In the genomic region with DNA sequence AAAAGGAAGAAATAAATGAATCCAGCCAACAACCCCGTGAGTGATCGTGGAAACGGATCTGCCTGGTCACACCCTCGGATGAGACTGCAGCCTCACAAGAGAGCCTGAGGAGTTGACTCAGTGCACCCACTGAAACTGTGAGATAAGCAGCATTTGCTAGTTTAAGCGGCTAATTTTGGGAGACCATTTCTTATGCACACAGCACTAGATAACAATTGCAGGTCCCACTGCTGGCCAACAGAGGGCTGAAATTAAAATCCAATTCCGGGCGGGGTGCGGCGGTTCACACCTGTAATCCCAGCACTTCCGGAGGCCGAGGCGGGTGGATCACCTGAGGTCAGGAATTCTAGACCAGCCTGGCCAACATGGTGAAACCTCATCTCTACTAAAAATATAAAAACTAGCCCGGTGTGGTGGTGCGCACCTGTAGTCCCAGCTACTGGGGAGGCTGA, we compare ENCODE assay signal across 17 cellular contexts. TPM values are rescaled to one million over a fixed set of nuclear protein-coding genes. Genes with fewer than 3 reads are reported as not detected.
DNase-seq lines count a peak whose midpoint lies in the region; ATAC-seq and TF ChIP-seq lines count a peak whose summit lies in the region.
"Had no signal": no experiment of that assay in that cellular context is flagged by ENCODE, and none has a peak within 500 bp of the region (broad histone marks: within the 10 kb centered on the region; RNA-seq: fewer than 3 reads in every experiment).

No MANE protein-coding gene starts in this region.

- no peaks in the 10 kb centered on the region for H3K9me3 Mint-ChIP-seq in chondrocyte (ENCODE audit: low read depth)
- H3K9me3 Mint-ChIP-seq: activated CD4-positive, alpha-beta T cell treated with anti-CD3 and anti-CD28 coated beads, Interleukin-2, amount 10 ng/mL, durations not matched to agents 24 days and 14 days; naive B cell; stimulated activated memory B cell treated with anti-CD40 and anti-IgM and Interleukin-4, amounts not matched to agents 10 μg/mL and 1 μg/mL and 100 μg/mL, for 72 hours had no signal

- H3K9ac ChIP-seq in MM.1S (ENCODE audit: low read length): no peak overlapping the region

- no peaks in the 10 kb centered on the region for H3K9me2 ChIP-seq in MM.1S (replicated peaks; ENCODE audit: insufficient read depth, low read length)

- H3K79me2 ChIP-seq in MM.1S (ENCODE audit: low read length): peaks cover 72% of the 10 kb centered on the region

- no peak overlapping the region for H2AFZ ChIP-seq in MM.1S (ENCODE audit: low read length)

- H3K4me3 Mint-ChIP-seq in chondrocyte (ENCODE audit: unreplicated experiment): no peak overlapping the region
- H3K4me3 Mint-ChIP-seq: activated CD4-positive, alpha-beta T cell treated with anti-CD3 and anti-CD28 coated beads, Interleukin-2, amount 10 ng/mL, durations not matched to agents 24 days and 14 days; B cell; stimulated activated memory B cell treated with anti-CD40 and anti-IgM and Interleukin-4, amounts not matched to agents 10 μg/mL and 1 μg/mL and 100 μg/mL, for 72 hours had no signal

- H3K27me3 Mint-ChIP-seq in chondrocyte (ENCODE audit: low read depth): no peaks in the 10 kb centered on the region
- H3K27me3 Mint-ChIP-seq: activated CD4-positive, alpha-beta T cell treated with anti-CD3 and anti-CD28 coated beads, Interleukin-2, amount 10 ng/mL, durations not matched to agents 24 days and 14 days; B cell; naive B cell; stimulated activated memory B cell treated with anti-CD40 and anti-IgM and Interleukin-4, amounts not matched to agents 10 μg/mL and 1 μg/mL and 100 μg/mL, for 72 hours had no signal

- H4K20me1 ChIP-seq in MM.1S (ENCODE audit: insufficient read depth, low read length): no peaks in the 10 kb centered on the region; the same call in 1 of the 2 replicates

- H3K27me3 ChIP-seq in cardiac muscle cell (no peaks in the 10 kb centered on the region), MM.1S (replicated peaks; ENCODE audit: insufficient read depth, low read length) (no peaks in the 10 kb centered on the region)
- H3K27me3 ChIP-seq: heart right ventricle had no signal

- H3K27ac Mint-ChIP-seq in chondrocyte (ENCODE audit: unreplicated experiment): peak overlapping the region; percentile 17
- H3K27ac Mint-ChIP-seq: activated CD4-positive, alpha-beta T cell treated with anti-CD3 and anti-CD28 coated beads, Interleukin-2, amount 10 ng/mL, durations not matched to agents 24 days and 14 days; B cell; stimulated activated memory B cell treated with anti-CD40 and anti-IgM and Interleukin-4, amounts not matched to agents 10 μg/mL and 1 μg/mL and 100 μg/mL, for 72 hours had no signal

- POLR2A ChIA-PET in HEK293T (lab: Yijun Ruan, JAX): interaction anchor here (1.3 kb wide), 1 partner anchor 9 kb away, joined by 5 read pairs; the partner anchor contains the start of gene MBD3

- H3K9me3 ChIP-seq in cardiac muscle cell (ENCODE audit: low read depth): no peaks in the 10 kb centered on the region
- no peaks in the 10 kb centered on the region for H3K9me3 ChIP-seq in MM.1S (replicated peaks; ENCODE audit: insufficient read depth, low read length)
- H3K9me3 ChIP-seq: heart right ventricle had no signal

- intact Hi-C loops in left cardiac atrium (cut with DNase I): no loop called here

- peaks cover 4% of the 10 kb centered on the region for H3K4me1 ChIP-seq in cardiac muscle cell (ENCODE audit: low read depth)
- H3K4me1 ChIP-seq in MM.1S (ENCODE audit: low read length): peaks cover 5% of the 10 kb centered on the region; the same call in 1 of the 2 replicates

- no peak overlapping the region for H3K4me2 ChIP-seq in MM.1S (ENCODE audit: low read depth, low read length)

- ATAC-seq in left cardiac atrium (no peak), GM18511 (IDR thresholded peaks at IDR 0.05; ENCODE audit: unreplicated experiment) (no peak)
- ATAC-seq: heart right ventricle; right cardiac atrium; stimulated activated memory B cell treated with anti-CD40 and anti-IgM and Interleukin-4, amounts not matched to agents 10 μg/mL and 1 μg/mL and 100 μg/mL, for 72 hours had no signal

- H3F3A ChIP-seq in MM.1S (ENCODE audit: insufficient read depth, low read length): peaks cover 13% of the 10 kb centered on the region

- TF ChIP-seq CTCF in cardiac muscle cell (IDR thresholded peaks at IDR 0.05; ENCODE audit: low read depth, low read length) (peak; percentile 16), MM.1S (IDR thresholded peaks at IDR 0.05; ENCODE audit: low read length) (peak; percentile 28), chondrocyte (IDR thresholded peaks at IDR 0.05) (peak; percentile 40), retinal pigment epithelial cell (conservative IDR thresholded peaks at IDR 0.05; ENCODE audit: low read depth, low read length) (peak; percentile 26)

- DNase-seq in cardiac muscle cell (ENCODE audit: low read depth in 1 of 2, low spot score in 1 of 2): no peak
- DNase-seq in left cardiac atrium: no peak
- DNase-seq in MM.1S: peak; percentile 28
- DNase-seq in chondrocyte (ENCODE audit: low spot score): no peak
- DNase-seq in retinal pigment epithelial cell (ENCODE audit: low read depth): no peak
- DNase-seq in stimulated activated naive CD4-positive, alpha-beta T cell (lab: John Stamatoyannopoulos, UW): no peak
- DNase-seq in HEK293T (ENCODE audit: extremely low spot score): no peak
- DNase-seq: activated CD4-positive, alpha-beta T cell treated with anti-CD3 and anti-CD28 coated beads, Interleukin-2, amount 10 ng/mL, durations not matched to agents 24 days and 14 days; DMS79 treated with DMSO at 0.1 percent for 48 hours; heart right ventricle; naive B cell; OCI-M1; right cardiac atrium; stimulated activated CD4-positive, alpha-beta T cell treated with anti-CD3 and anti-CD28 coated beads, Interleukin-4, amount 100 ng/mL, for 1 hour had no signal

- H3K27ac ChIP-seq in cardiac muscle cell: no peak overlapping the region
- H3K27ac ChIP-seq in MM.1S (ENCODE audit: low read length): no peak overlapping the region
- H3K27ac ChIP-seq: heart right ventricle had no signal

- CTCF ChIA-PET in HEK293T (lab: Yijun Ruan, JAX): interaction anchor here (0.6 kb wide), 1 partner anchor 8 kb away, joined by 3 read pairs; no protein-coding TSS in a partner anchor

- peaks cover 16% of the 10 kb centered on the region for H3K36me3 ChIP-seq in cardiac muscle cell
- H3K36me3 ChIP-seq in MM.1S (replicated peaks; ENCODE audit: insufficient read depth, low read length): peaks cover 4% of the 10 kb centered on the region; the same call in 1 of the 2 replicates

- H3K36me3 Mint-ChIP-seq in chondrocyte (ENCODE audit: low read depth): peaks cover 9% of the 10 kb centered on the region
- H3K36me3 Mint-ChIP-seq: naive B cell had no signal

- peaks cover 26% of the 10 kb centered on the region for H3K4me1 Mint-ChIP-seq in chondrocyte (ENCODE audit: low read depth)

- H3K4me3 ChIP-seq in cardiac muscle cell (no peak overlapping the region), MM.1S (ENCODE audit: low read length) (no peak overlapping the region), retinal pigment epithelial cell (ENCODE audit: low read length) (no peak overlapping the region)
- H3K4me3 ChIP-seq: heart right ventricle had no signal

TF ChIP-seq in HEK293T, 16 proteins besides CTCF, POLR2A, EP300 and RAD21:
- TF ChIP-seq HDGF (IDR thresholded peaks at IDR 0.05; ENCODE audit: borderline replicate concordance): no peak
- TF ChIP-seq LEF1 (IDR thresholded peaks at IDR 0.05; ENCODE audit: borderline replicate concordance): no peak
- no peak for TF ChIP-seq SUZ12 (IDR thresholded peaks at IDR 0.05)
- TF ChIP-seq ELF4 (IDR thresholded peaks at IDR 0.05): no peak
- no peak for TF ChIP-seq CTBP1 (IDR thresholded peaks at IDR 0.05; ENCODE audit: borderline replicate concordance)
- no peak for TF ChIP-seq FOXM1 (IDR thresholded peaks at IDR 0.05; ENCODE audit: borderline replicate concordance)
- TF ChIP-seq BHLHE40 (IDR thresholded peaks at IDR 0.05; ENCODE audit: borderline replicate concordance): no peak
- no peak for TF ChIP-seq TARDBP (IDR thresholded peaks at IDR 0.05)
- no peak for TF ChIP-seq ARNT (IDR thresholded peaks at IDR 0.05)
- TF ChIP-seq L3MBTL2 (conservative IDR thresholded peaks at IDR 0.05): no peak
- TF ChIP-seq, protein P1, sequence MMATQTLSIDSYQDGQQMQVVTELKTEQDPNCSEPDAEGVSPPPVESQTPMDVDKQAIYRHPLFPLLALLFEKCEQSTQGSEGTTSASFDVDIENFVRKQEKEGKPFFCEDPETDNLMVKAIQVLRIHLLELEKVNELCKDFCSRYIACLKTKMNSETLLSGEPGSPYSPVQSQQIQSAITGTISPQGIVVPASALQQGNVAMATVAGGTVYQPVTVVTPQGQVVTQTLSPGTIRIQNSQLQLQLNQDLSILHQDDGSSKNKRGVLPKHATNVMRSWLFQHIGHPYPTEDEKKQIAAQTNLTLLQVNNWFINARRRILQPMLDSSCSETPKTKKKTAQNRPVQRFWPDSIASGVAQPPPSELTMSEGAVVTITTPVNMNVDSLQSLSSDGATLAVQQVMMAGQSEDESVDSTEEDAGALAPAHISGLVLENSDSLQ (IDR thresholded peaks at IDR 0.05): no peak
- no peak for TF ChIP-seq SP1 (IDR thresholded peaks at IDR 0.05)
- no peak for TF ChIP-seq ZNF384 (IDR thresholded peaks at IDR 0.05)
- TF ChIP-seq FOXA1 (IDR thresholded peaks at IDR 0.05): no peak
- no peak for TF ChIP-seq FOXK2 (IDR thresholded peaks at IDR 0.05)
- TF ChIP-seq NFRKB (IDR thresholded peaks at IDR 0.05): no peak

RNA-seq across cellular contexts. Expression of gene UQCR11, which starts 3.6 kb away (rescaled TPM):
- total RNA-seq in cardiac muscle cell: 73.6 and 161 TPM in 2 replicates
- 842 and 1,116 TPM in 2 replicates for polyA plus RNA-seq in cardiac muscle cell
- total RNA-seq in left cardiac atrium: 100 to 1,000 TPM; 674 to 933 TPM
- 173 to 190 TPM (median 184 TPM) in 3 replicates for total RNA-seq in chondrocyte

RNA-seq across cellular contexts. Expression of gene MBD3, which starts 9.0 kb away (rescaled TPM):
- total RNA-seq in cardiac muscle cell (171 and 179 TPM in 2 replicates), left cardiac atrium (10 to 100 TPM; 58.0 to 60.8 TPM), chondrocyte (83.6 to 101 TPM (median 84.1 TPM) in 3 replicates)
- 71.6 and 93.3 TPM in 2 replicates for polyA plus RNA-seq in cardiac muscle cell

RNA-seq across cellular contexts. Expression of gene MEX3D, which starts 33.5 kb away (rescaled TPM):
- total RNA-seq in cardiac muscle cell: 49.7 and 65.6 TPM in 2 replicates
- polyA plus RNA-seq in cardiac muscle cell: 4.4 and 4.5 TPM in 2 replicates
- total RNA-seq in left cardiac atrium: 10 to 100 TPM; 10.9 to 12.0 TPM
- total RNA-seq in chondrocyte: 57.8 to 60.1 TPM (median 59.6 TPM) in 3 replicates

RNA-seq across cellular contexts. Expression of gene TCF3, which starts 50.8 kb away (rescaled TPM):
- total RNA-seq in cardiac muscle cell: 250 and 281 TPM in 2 replicates
- 110 and 136 TPM in 2 replicates for polyA plus RNA-seq in cardiac muscle cell
- total RNA-seq in left cardiac atrium: 10 to 100 TPM; 24.1 to 25.8 TPM
- 130 to 154 TPM (median 153 TPM) in 3 replicates for total RNA-seq in chondrocyte
